ENCODE assay signal across 15 cellular contexts in genomic region chr12:20374775-20375174, GRCh38. TPM values are rescaled to one million over a fixed set of nuclear protein-coding genes. Genes with fewer than 3 reads are reported as not detected.
DNase-seq lines count a peak whose midpoint lies in the region; ATAC-seq, FAIRE-seq and TF ChIP-seq lines count a peak whose summit lies in the region.
"Had no signal": no experiment of that assay in that cellular context is flagged by ENCODE, and none has a peak within 500 bp of the region (broad histone marks: within the 10 kb centered on the region; RNA-seq: fewer than 3 reads in every experiment).

No MANE protein-coding gene starts in this region.

- in situ Hi-C loops in IMR-90 (cut with MboI; ENCODE audit: low sequenced_read_pairs), result loop anchor here (10.0 kb wide), 1 partner anchor 460 kb away; no protein-coding TSS in a partner anchor

- H3K56ac ChIP-seq in IMR-90 (ENCODE audit: extremely low read depth, insufficient read depth, low read length), result no peak overlapping the region

- no peaks in the 10 kb centered on the region for H3K79me1 ChIP-seq in IMR-90 (ENCODE audit: low read depth in 1 of 2, low read length in 2 of 2)

- WGBS in IMR-90 (ENCODE audit: extremely low coverage in 2 of 2, insufficient read length in 1 of 2), 2 experiments, result 60 to 100% methylated on average over 1 of the region's 3 CpGs

- H2AK9ac ChIP-seq in IMR-90 (replicated peaks; ENCODE audit: low read depth, low read length, poor library complexity), result no peak overlapping the region

- BruUV-seq in IMR-90 (replicated peaks; lab: Mats Ljungman, UMichigan), result no TSS peak
- BruUV-seq in endothelial cell of umbilical vein (replicated peaks; lab: Mats Ljungman, UMichigan), result no TSS peak
- no TSS peak for BruUV-seq in PC-3 (replicated peaks; lab: Mats Ljungman, UMichigan)

- TF ChIP-seq POLR2A in IMR-90 (IDR thresholded peaks at IDR 0.05; ENCODE audit: low read depth, low read length), result no peak
- no peak for TF ChIP-seq POLR2A in endothelial cell of umbilical vein (IDR thresholded peaks at IDR 0.05; ENCODE audit: low read depth, low read length)

- H3K79me2 ChIP-seq in endothelial cell of umbilical vein (ENCODE audit: control insufficient read depth, insufficient read depth, low read length) (peaks cover 75% of the 10 kb centered on the region), PC-3 (ENCODE audit: low read length) (no peaks in the 10 kb centered on the region)

- TF ChIP-seq CTCF in IMR-90 (conservative IDR thresholded peaks at IDR 0.05; ENCODE audit: low read depth, low read length) (no peak), endothelial cell of umbilical vein (IDR thresholded peaks at IDR 0.05; ENCODE audit: extremely low read depth in 1 of 2, insufficient read depth in 1 of 2, low read depth in 1 of 2, low read length in 2 of 2) (no peak), PC-3 (conservative IDR thresholded peaks at IDR 0.05; ENCODE audit: low read depth, low read length) (no peak)

- H3K4me1 ChIP-seq in IMR-90 (ENCODE audit: control insufficient read depth, insufficient read depth, low read length) (no peaks in the 10 kb centered on the region), endothelial cell of umbilical vein (ENCODE audit: control insufficient read depth, extremely low read depth, insufficient read depth, low read length) (peaks cover 38% of the 10 kb centered on the region), rectal smooth muscle tissue (ENCODE audit: control insufficient read depth, insufficient read depth, low read length) (peaks cover 6% of the 10 kb centered on the region), PC-3 (ENCODE audit: insufficient read depth, low read length) (no peaks in the 10 kb centered on the region)

- FAIRE-seq in endothelial cell of umbilical vein (lab: Jason Lieb, UNC), result peak; percentile 8
- FAIRE-seq: D721Med, K562 had no signal

- peak; percentile 74 for DNase-seq in DMS53 (lab: John Stamatoyannopoulos, UW)
- DNase-seq in IMR-90, result no peak
- peak; percentile 60 for DNase-seq in endothelial cell of umbilical vein (ENCODE audit: low read depth, low spot score)
- no peak for DNase-seq in stimulated activated CD4-positive, alpha-beta T cell treated with anti-CD3 and anti-CD28 coated beads, Interleukin-12 subunit alpha, Interleukin-12 subunit beta, amount 100 ng/mL, for 4 hours
- DNase-seq in activated CD4-positive, CD25-positive, alpha-beta regulatory T cell (lab: John Stamatoyannopoulos, UW), result no peak
- no peak for DNase-seq in PC-3
- DNase-seq: CD4-positive, alpha-beta memory T cell; NCI-H146; NCI-H2227 treated with DMSO at 0.1 percent for 48 hours; NCI-H526 had no signal

- POLR2A ChIA-PET in IMR-90 (lab: Charles Lee; ENCODE audit: unreplicated experiment), result no interaction called here
- POLR2A ChIA-PET in endothelial cell of umbilical vein (lab: Charles Lee), result no interaction called here
- POLR2A ChIA-PET in PC-3 (lab: Charles Lee; ENCODE audit: unreplicated experiment), result no interaction called here

- no peaks in the 10 kb centered on the region for H3K9me2 ChIP-seq in PC-3 (replicated peaks; ENCODE audit: low read length)

- H3K9me1 ChIP-seq in IMR-90 (ENCODE audit: insufficient read depth, low read length) (no peaks in the 10 kb centered on the region), endothelial cell of umbilical vein (replicated peaks; ENCODE audit: control insufficient read depth, extremely low read depth, insufficient read depth, low read length) (no peaks in the 10 kb centered on the region)

- H3K9me3 ChIP-seq in IMR-90 (ENCODE audit: control insufficient read depth, insufficient read depth, low read length) (no peaks in the 10 kb centered on the region), endothelial cell of umbilical vein (replicated peaks; ENCODE audit: control insufficient read depth, insufficient read depth, low read length) (no peaks in the 10 kb centered on the region), PC-3 (ENCODE audit: low read length) (no peaks in the 10 kb centered on the region)
- H3K9me3 ChIP-seq: BE2C had no signal

- no peak overlapping the region for H4K8ac ChIP-seq in IMR-90 (ENCODE audit: low read depth in 2 of 2, low read length in 2 of 2)

- CTCF ChIA-PET in IMR-90 (lab: Yijun Ruan, JAX) (no interaction called here), endothelial cell of umbilical vein (lab: Charles Lee) (no interaction called here), PC-3 (lab: Charles Lee) (no interaction called here)

- no peak overlapping the region for H4K91ac ChIP-seq in IMR-90 (ENCODE audit: insufficient read depth, low read depth, low read length)

- H4K5ac ChIP-seq in IMR-90 (ENCODE audit: low read depth, low read length), result no peak overlapping the region

- no peak overlapping the region for H3K4ac ChIP-seq in IMR-90 (ENCODE audit: low read depth, low read length)

- H2BK20ac ChIP-seq in IMR-90 (ENCODE audit: low read depth, low read length), result 0 out of 2 replicates have a peak overlapping the region, but pooled peaks have one; percentile 17

- no peak overlapping the region for H2AK5ac ChIP-seq in IMR-90 (ENCODE audit: low read depth, low read length)

- intact Hi-C loops in IMR-90 (cut with micrococcal nuclease), result loop anchor here (5.0 kb wide), 1 partner anchor 722 kb away; no protein-coding TSS in a partner anchor
- intact Hi-C loops in endothelial cell of umbilical vein (cut with micrococcal nuclease), result loop anchor here (5.0 kb wide), 3 partner anchors 617 to 937 kb away; partner anchors contain the start of gene AEBP2
- intact Hi-C loops in PC-3 (cut with micrococcal nuclease), result loop anchor here (5.0 kb wide), 3 partner anchors 228 to 617 kb away; no protein-coding TSS in a partner anchor

- no peak for TF ChIP-seq RAD21 in IMR-90 (IDR thresholded peaks at IDR 0.05; ENCODE audit: low read length)

- H2BK15ac ChIP-seq in IMR-90 (ENCODE audit: low read depth, low read length), result no peak overlapping the region

- no peak overlapping the region for H3K23ac ChIP-seq in IMR-90 (ENCODE audit: low read depth, low read length)

- H3K27ac ChIP-seq in IMR-90 (ENCODE audit: insufficient read depth, low read length) (no peak overlapping the region), endothelial cell of umbilical vein (ENCODE audit: insufficient read depth, low read depth, low read length) (peak overlapping the region; percentile 74), rectal smooth muscle tissue (ENCODE audit: low read depth, low read length) (peak overlapping the region; percentile 3), PC-3 (ENCODE audit: low read length) (no peak overlapping the region)

- H3F3A ChIP-seq in PC-3 (ENCODE audit: low read length, unreplicated experiment), result no peaks in the 10 kb centered on the region

- H3K4me2 ChIP-seq in IMR-90 (ENCODE audit: low read depth, low read length) (no peak overlapping the region), endothelial cell of umbilical vein (ENCODE audit: insufficient read depth, low read length) (peak overlapping the region; percentile 98), PC-3 (ENCODE audit: low read length) (no peak overlapping the region)
- H3K4me2 ChIP-seq: GM23338 had no signal

- no peak overlapping the region for H2BK5ac ChIP-seq in IMR-90 (ENCODE audit: low read depth, low read length, poor library complexity, severe bottlenecking)

- H3K18ac ChIP-seq in IMR-90 (ENCODE audit: low read depth, low read length), result no peak overlapping the region

- no peaks in the 10 kb centered on the region for H3K36me3 ChIP-seq in IMR-90 (ENCODE audit: control insufficient read depth, insufficient read depth, low read length)
- no peaks in the 10 kb centered on the region for H3K36me3 ChIP-seq in endothelial cell of umbilical vein (ENCODE audit: control insufficient read depth in 2 of 2, extremely low read depth in 1 of 2, insufficient read depth in 2 of 2, low read length in 2 of 2)
- H3K36me3 ChIP-seq in rectal smooth muscle tissue (ENCODE audit: control insufficient read depth, insufficient read depth, low read length), result no peaks in the 10 kb centered on the region
- no peaks in the 10 kb centered on the region for H3K36me3 ChIP-seq in PC-3 (ENCODE audit: low read depth, low read length)
- H3K36me3 ChIP-seq: BE2C had no signal

- no peak for ATAC-seq in IMR-90 (ENCODE audit: low read depth)
- ATAC-seq in PC-3, result no peak
- ATAC-seq: GM23338, K562 had no signal

- H3K9ac ChIP-seq in IMR-90 (ENCODE audit: low read depth, low read length) (no peak overlapping the region), endothelial cell of umbilical vein (replicated peaks; ENCODE audit: extremely low read depth, insufficient read depth, low read length) (no peak overlapping the region), rectal smooth muscle tissue (ENCODE audit: low read length) (no peak overlapping the region), PC-3 (ENCODE audit: low read length) (no peak overlapping the region)

- H3K4me3 ChIP-seq in IMR-90 (ENCODE audit: insufficient read depth, low read depth, low read length) (no peak overlapping the region), endothelial cell of umbilical vein (replicated peaks in 1 of 3; ENCODE audit: insufficient read depth in 1 of 3, low read depth in 1 of 3, low read length in 3 of 3) (peak overlapping the region in 1 of 3 experiments; percentile 87), rectal smooth muscle tissue (ENCODE audit: low read length) (no peak overlapping the region), PC-3 (ENCODE audit: low read length) (no peak overlapping the region)
- H3K4me3 ChIP-seq: GM23338, K562 had no signal

- dilution Hi-C loops in IMR-90 (cut with HindIII; ENCODE audit: low sequenced_read_pairs, unreplicated experiment) (no loop called here), endothelial cell of umbilical vein (cut with MboI; ENCODE audit: extremely low pct_ligation_motif_present, low sequenced_read_pairs) (no loop called here)

- H4K20me1 ChIP-seq in IMR-90 (ENCODE audit: insufficient read depth, low read length), result no peaks in the 10 kb centered on the region
- H4K20me1 ChIP-seq in endothelial cell of umbilical vein (replicated peaks; ENCODE audit: control insufficient read depth, extremely low read depth, insufficient read depth, low read length), result no peaks in the 10 kb centered on the region
- H4K20me1 ChIP-seq in PC-3 (ENCODE audit: low read length), result no peaks in the 10 kb centered on the region

- no peak overlapping the region for H2BK120ac ChIP-seq in IMR-90 (ENCODE audit: low read depth, low read length)

- H3K14ac ChIP-seq in IMR-90 (replicated peaks; ENCODE audit: low read depth, low read length), result no peak overlapping the region

- H3K27me3 ChIP-seq in IMR-90 (ENCODE audit: control insufficient read depth, insufficient read depth, low read length), result no peaks in the 10 kb centered on the region
- no peaks in the 10 kb centered on the region for H3K27me3 ChIP-seq in endothelial cell of umbilical vein (ENCODE audit: control insufficient read depth in 2 of 2, insufficient read depth in 2 of 2, low read length in 2 of 2)
- H3K27me3 ChIP-seq in rectal smooth muscle tissue (ENCODE audit: control insufficient read depth, insufficient read depth, low read length), result no peaks in the 10 kb centered on the region
- peaks cover 38% of the 10 kb centered on the region for H3K27me3 ChIP-seq in PC-3 (ENCODE audit: low read length)

- H2AFZ ChIP-seq in IMR-90 (replicated peaks; ENCODE audit: low read length, poor library complexity) (no peak overlapping the region), endothelial cell of umbilical vein (ENCODE audit: low read depth, low read length) (no peak overlapping the region), PC-3 (ENCODE audit: low read length) (no peak overlapping the region)
- H2AFZ ChIP-seq: GM23338 had no signal

RNA-seq across cellular contexts. Expression of gene PDE3A, which starts 6.4 kb away (rescaled TPM):
- total RNA-seq in IMR-90 (2012; rRNA removed) (0.18 and 0.28 TPM in 2 replicates), endothelial cell of umbilical vein (25.7 and 27.4 TPM in 2 replicates), PC-3 (2014; rRNA removed) (0.58 and 2.0 TPM in 2 replicates)
- polyA plus RNA-seq in IMR-90 (2012; rRNA removed) (0.01 and 0.09 TPM in 2 replicates), endothelial cell of umbilical vein (12.9 and 14.0 TPM in 2 replicates)
- polyA plus RNA-seq in IMR-90 (2012; cell fraction: cytosol; rRNA removed), result 0.01 and 0.02 TPM in 2 replicates
- polyA plus RNA-seq in IMR-90 (2012; cell fraction: nucleus; rRNA removed; ENCODE audit: low replicate concordance), result 0.05 and 0.10 TPM in 2 replicates
- polyA plus RNA-seq in endothelial cell of umbilical vein (2011; cell fraction: cytosol; rRNA removed), result 8.5 and 9.2 TPM in 2 replicates
- 29.2 and 33.7 TPM in 2 replicates for polyA plus RNA-seq in endothelial cell of umbilical vein (2011; cell fraction: nucleus; rRNA removed)
- 9.4 and 10.2 TPM in 2 replicates for polyA plus RNA-seq in endothelial cell of umbilical vein (2012)
- 75.7 and 87.0 TPM in 2 replicates for polyA minus RNA-seq in endothelial cell of umbilical vein
- polyA minus RNA-seq in endothelial cell of umbilical vein (2011; cell fraction: cytosol; rRNA and poly(A)+ RNA removed), result 151 TPM
- polyA minus RNA-seq in endothelial cell of umbilical vein (2011; cell fraction: nucleus; rRNA and poly(A)+ RNA removed), result 146 and 150 TPM in 2 replicates
- total RNA-seq: CD4-positive, alpha-beta memory T cell had no signal
- polyA plus RNA-seq: CD4-positive, alpha-beta memory T cell; K562 had no signal

Comparison
In these comparisons a context has a peak if more than half of its experiments do, and no peak if none do; other contexts are left out.
1. DNase-seq: peak in DMS53 (single experiment) and endothelial cell of umbilical vein (single experiment); none in IMR-90 (single experiment), stimulated activated CD4-positive, alpha-beta T cell treated with anti-CD3 and anti-CD28 coated beads, Interleukin-12 subunit alpha, Interleukin-12 subunit beta, amount 100 ng/mL, for 4 hours (single experiment), activated CD4-positive, CD25-positive, alpha-beta regulatory T cell (0 of 4) and PC-3 (single experiment).
2. H3K27ac ChIP-seq: peak in endothelial cell of umbilical vein (single experiment) and rectal smooth muscle tissue (single experiment); none in IMR-90 (single experiment) and PC-3 (single experiment).